2 cellular contexts compared by ENCODE assay signal in the genomic region with DNA sequence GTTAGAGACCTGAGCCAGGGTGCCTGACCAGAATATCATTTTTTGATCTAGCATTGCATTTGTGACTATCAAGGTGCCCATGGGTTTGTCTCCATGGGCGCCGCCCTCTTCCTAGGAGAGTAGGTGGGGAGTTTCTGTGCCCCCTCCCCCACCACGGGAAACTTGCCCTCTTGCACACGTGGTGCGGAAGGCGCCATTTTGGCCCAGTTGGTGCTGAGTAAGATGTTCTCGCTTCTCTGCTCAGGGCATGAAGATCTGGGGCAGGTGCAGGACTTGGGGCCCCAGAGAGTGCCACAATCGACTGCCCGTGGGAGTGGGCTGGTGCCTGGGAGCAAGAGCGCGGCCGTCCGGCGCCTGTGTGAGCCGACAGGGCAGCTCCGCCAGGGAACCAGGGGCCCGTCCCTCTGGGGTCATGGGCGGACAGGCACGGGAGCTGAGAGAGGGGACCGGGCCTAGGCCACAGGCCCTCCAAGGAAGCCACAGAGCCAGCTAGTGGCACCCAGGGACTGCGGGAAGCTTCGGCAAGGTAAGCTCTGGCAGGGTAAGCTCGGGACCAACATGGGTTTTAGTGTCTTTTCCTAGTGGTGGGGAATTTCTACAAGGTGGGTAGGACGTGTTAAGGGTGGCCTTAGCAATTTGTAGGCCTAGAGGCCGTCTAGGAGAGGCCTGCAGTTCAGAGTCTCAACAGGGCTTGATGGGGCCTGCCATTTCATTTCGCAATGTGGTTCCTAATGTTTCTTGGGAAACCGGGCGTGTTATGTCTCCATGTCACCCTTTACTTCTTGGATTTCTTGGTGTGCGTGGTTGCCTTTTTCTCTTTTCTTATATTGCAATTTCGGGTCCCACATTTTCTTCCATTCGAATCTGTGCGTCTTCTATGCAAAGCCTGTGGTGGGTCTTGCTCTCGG.
A peak's percentile ranks its signal among the peaks of the same experiment; 100 is the strongest.
TF ChIP-seq lines count a peak whose summit lies in the region.

No MANE protein-coding gene starts in this region.

TF ChIP-seq in IMR-90, 13 proteins besides CTCF, POLR2A, EP300 and RAD21:
- TF ChIP-seq CEBPB (IDR thresholded peaks at IDR 0.05; ENCODE audit: low read depth, low read length) (0 out of 2 replicates have a peak, but pooled peaks have one; percentile 11), NFE2L2 (IDR thresholded peaks at IDR 0.05; ENCODE audit: low read depth, low read length) (no peak), FOS (IDR thresholded peaks at IDR 0.05; ENCODE audit: low read depth, low read length) (no peak), MAFK (IDR thresholded peaks at IDR 0.05; ENCODE audit: low read depth, low read length) (no peak)
- TF ChIP-seq, protein P1, sequence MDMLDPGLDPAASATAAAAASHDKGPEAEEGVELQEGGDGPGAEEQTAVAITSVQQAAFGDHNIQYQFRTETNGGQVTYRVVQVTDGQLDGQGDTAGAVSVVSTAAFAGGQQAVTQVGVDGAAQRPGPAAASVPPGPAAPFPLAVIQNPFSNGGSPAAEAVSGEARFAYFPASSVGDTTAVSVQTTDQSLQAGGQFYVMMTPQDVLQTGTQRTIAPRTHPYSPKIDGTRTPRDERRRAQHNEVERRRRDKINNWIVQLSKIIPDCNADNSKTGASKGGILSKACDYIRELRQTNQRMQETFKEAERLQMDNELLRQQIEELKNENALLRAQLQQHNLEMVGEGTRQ (IDR thresholded peaks at IDR 0.05; ENCODE audit: low read depth, low read length), result no peak

TF ChIP-seq in H1, 55 proteins besides CTCF, POLR2A, EP300 and RAD21:
- no peak for TF ChIP-seq TEAD4 (IDR thresholded peaks at IDR 0.05; ENCODE audit: low read depth, low read length)
